In genomic region chr7:16923019-16923418, GRCh38 we compare ENCODE assay signal across 16 cellular contexts. TPM values are rescaled to one million over a fixed set of nuclear protein-coding genes. Genes with fewer than 3 reads are reported as not detected.
DNase-seq lines count a peak whose midpoint lies in the region; ATAC-seq and TF ChIP-seq lines count a peak whose summit lies in the region.
"Had no signal": no experiment of that assay in that cellular context is flagged by ENCODE, and none has a peak within 500 bp of the region (broad histone marks: within the 10 kb centered on the region; RNA-seq: fewer than 3 reads in every experiment).

No MANE protein-coding gene starts in this region.

- intact Hi-C loops in activated T-helper 2 cell treated with anti-CD3 and anti-CD28 coated beads, Interferon-gamma antibody, Interleukin-2, Interleukin-4, amounts not matched to agents 10 μg/mL and 5 μg/mL and 100 μg/mL, durations not matched to agents 14 hours and 24 hours and 36 hours (cut with micrococcal nuclease), result loop anchor here (1.0 to 10.0 kb wide), 9 partner anchors 14 to 932 kb away; partner anchors contain the start of genes AHR and CRPPA

- H3K27me3 Mint-ChIP-seq in activated T-helper 2 cell treated with anti-CD3 and anti-CD28 coated beads, Interferon-gamma antibody, Interleukin-2, Interleukin-4, amounts not matched to agents 10 μg/mL and 5 μg/mL and 100 μg/mL, durations not matched to agents 14 hours and 24 hours and 36 hours (ENCODE audit: low read depth), result no peaks in the 10 kb centered on the region
- no peaks in the 10 kb centered on the region for H3K27me3 Mint-ChIP-seq in progenitor cell of endocrine pancreas
- H3K27me3 Mint-ChIP-seq: natural killer cell treated with Interleukin-12 subunit alpha and Interleukin-12 subunit beta and Interleukin-15 and Interleukin-18, amount 100 ng/mL, for 72 hours had no signal

- no peak for DNase-seq in activated CD4-positive, CD25-positive, alpha-beta regulatory T cell treated with anti-CD3 and anti-CD28 coated beads, Interleukin-2, amount 50 U/mL, for 72 hours
- DNase-seq in activated T-helper 2 cell treated with anti-CD3 and anti-CD28 coated beads, Interferon-gamma antibody, Interleukin-2, Interleukin-4, amounts not matched to agents 10 μg/mL and 5 μg/mL and 100 μg/mL, durations not matched to agents 14 hours and 24 hours and 36 hours (ENCODE audit: low spot score), result peak; percentile 32
- DNase-seq in progenitor cell of endocrine pancreas (ENCODE audit: low spot score, unreplicated experiment) (no peak), mesenteric fat pad (ENCODE audit: low spot score) (no peak), RKO (ENCODE audit: low spot score) (no peak)
- no peak for DNase-seq in stimulated activated CD8-positive, alpha-beta memory T cell treated with anti-CD3 and anti-CD28 coated beads, Interleukin-4, amount 100 ng/mL, for 48 hours
- DNase-seq: 8988T, amniotic stem cell, head of caudate nucleus, KG1, NCI-H526 treated with DMSO at 0.1 percent for 48 hours had no signal

- no peak overlapping the region for H3K4me3 Mint-ChIP-seq in activated T-helper 2 cell treated with anti-CD3 and anti-CD28 coated beads, Interferon-gamma antibody, Interleukin-2, Interleukin-4, amounts not matched to agents 10 μg/mL and 5 μg/mL and 100 μg/mL, durations not matched to agents 14 hours and 24 hours and 36 hours (ENCODE audit: low read depth)
- no peak overlapping the region for H3K4me3 Mint-ChIP-seq in progenitor cell of endocrine pancreas (ENCODE audit: low read depth)
- H3K4me3 Mint-ChIP-seq: natural killer cell treated with Interleukin-12 subunit alpha and Interleukin-12 subunit beta and Interleukin-15 and Interleukin-18, amount 100 ng/mL, for 72 hours had no signal

- peak overlapping the region; percentile 67 for H3K27ac Mint-ChIP-seq in activated T-helper 2 cell treated with anti-CD3 and anti-CD28 coated beads, Interferon-gamma antibody, Interleukin-2, Interleukin-4, amounts not matched to agents 10 μg/mL and 5 μg/mL and 100 μg/mL, durations not matched to agents 14 hours and 24 hours and 36 hours
- peak overlapping the region; percentile 23 for H3K27ac Mint-ChIP-seq in progenitor cell of endocrine pancreas
- H3K27ac Mint-ChIP-seq: natural killer cell treated with Interleukin-12 subunit alpha and Interleukin-12 subunit beta and Interleukin-15 and Interleukin-18, amount 100 ng/mL, for 72 hours had no signal

- TF ChIP-seq CTCF in progenitor cell of endocrine pancreas (IDR thresholded peaks at IDR 0.05; ENCODE audit: unreplicated experiment), result no peak

- H3K9me3 Mint-ChIP-seq in activated T-helper 2 cell treated with anti-CD3 and anti-CD28 coated beads, Interferon-gamma antibody, Interleukin-2, Interleukin-4, amounts not matched to agents 10 μg/mL and 5 μg/mL and 100 μg/mL, durations not matched to agents 14 hours and 24 hours and 36 hours, result no peaks in the 10 kb centered on the region
- no peaks in the 10 kb centered on the region for H3K9me3 Mint-ChIP-seq in progenitor cell of endocrine pancreas (ENCODE audit: low read depth)
- H3K9me3 Mint-ChIP-seq: natural killer cell treated with Interleukin-12 subunit alpha and Interleukin-12 subunit beta and Interleukin-15 and Interleukin-18, amount 100 ng/mL, for 72 hours had no signal

- peaks cover 39% of the 10 kb centered on the region for H3K4me1 Mint-ChIP-seq in activated T-helper 2 cell treated with anti-CD3 and anti-CD28 coated beads, Interferon-gamma antibody, Interleukin-2, Interleukin-4, amounts not matched to agents 10 μg/mL and 5 μg/mL and 100 μg/mL, durations not matched to agents 14 hours and 24 hours and 36 hours (ENCODE audit: low read depth)
- peaks cover 12% of the 10 kb centered on the region for H3K4me1 Mint-ChIP-seq in progenitor cell of endocrine pancreas (ENCODE audit: low read depth)

- H3K36me3 Mint-ChIP-seq in activated T-helper 2 cell treated with anti-CD3 and anti-CD28 coated beads, Interferon-gamma antibody, Interleukin-2, Interleukin-4, amounts not matched to agents 10 μg/mL and 5 μg/mL and 100 μg/mL, durations not matched to agents 14 hours and 24 hours and 36 hours (ENCODE audit: low read depth), result no peaks in the 10 kb centered on the region
- H3K36me3 Mint-ChIP-seq in progenitor cell of endocrine pancreas (ENCODE audit: insufficient read depth), result no peaks in the 10 kb centered on the region
- H3K36me3 Mint-ChIP-seq: natural killer cell treated with Interleukin-12 subunit alpha and Interleukin-12 subunit beta and Interleukin-15 and Interleukin-18, amount 100 ng/mL, for 72 hours had no signal

- peak; percentile 70 to 83 for ATAC-seq in activated CD4-positive, CD25-positive, alpha-beta regulatory T cell treated with anti-CD3 and anti-CD28 coated beads, Interleukin-2, amount 50 U/mL, for 24 hours
- ATAC-seq in HG03378 (IDR thresholded peaks at IDR 0.05; ENCODE audit: unreplicated experiment), result peak; percentile 35

RNA-seq across cellular contexts. Expression of gene AGR3, which starts 41.2 kb away (rescaled TPM):
- not detected in 2 replicates for total RNA-seq in activated T-helper 2 cell treated with anti-CD3 and anti-CD28 coated beads, Interferon-gamma antibody, Interleukin-2, Interleukin-4, amounts not matched to agents 10 μg/mL and 5 μg/mL and 100 μg/mL, durations not matched to agents 14 hours and 24 hours and 36 hours
- total RNA-seq in progenitor cell of endocrine pancreas (5.8 and 13.3 TPM in 2 replicates), mesenteric fat pad (not detected)
- total RNA-seq: epithelial cell of proximal tubule; natural killer cell treated with Interleukin-12 subunit alpha and Interleukin-12 subunit beta and Interleukin-15 and Interleukin-18, amount 100 ng/mL, for 72 hours; renal cortical epithelial cell had no signal
